8 cellular contexts compared by ENCODE assay signal in genomic region chr11:57668467-57668890, GRCh38. TPM values are rescaled to one million over a fixed set of nuclear protein-coding genes. Genes with fewer than 3 reads are reported as not detected.
DNase-seq lines count a peak whose midpoint lies in the region; ATAC-seq and TF ChIP-seq lines count a peak whose summit lies in the region.

No MANE protein-coding gene starts in this region.

- ATAC-seq in GM19328 (IDR thresholded peaks at IDR 0.05; ENCODE audit: unreplicated experiment), result peak; percentile 1

- peaks cover 3% of the 10 kb centered on the region for H3K4me1 ChIP-seq in iPS-15b (ENCODE audit: control insufficient read depth, insufficient read depth, low read length)

- H3K4me3 ChIP-seq in BJ (ENCODE audit: low read depth, low read length) (peak overlapping the region; percentile 83), iPS-15b (ENCODE audit: low read depth, low read length) (peak overlapping the region; percentile 97)

- H3K4me3 Mint-ChIP-seq in activated naive CD8-positive, alpha-beta T cell, result peak overlapping the region; percentile 96

- H3K27me3 ChIP-seq in BJ (ENCODE audit: control insufficient read depth, insufficient read depth, low read length), result no peaks in the 10 kb centered on the region
- no peaks in the 10 kb centered on the region for H3K27me3 ChIP-seq in iPS-15b (ENCODE audit: control insufficient read depth, insufficient read depth, low read length)

- no peak for TF ChIP-seq CTCF in BJ (IDR thresholded peaks at IDR 0.05; ENCODE audit: insufficient read depth, low read depth, low read length)

- H3K9ac ChIP-seq in iPS-15b (ENCODE audit: low read depth, low read length), result peak overlapping the region; percentile 100

- H3K9me3 Mint-ChIP-seq in activated naive CD8-positive, alpha-beta T cell (ENCODE audit: low read depth), result no peaks in the 10 kb centered on the region

- H3K4me1 Mint-ChIP-seq in activated naive CD8-positive, alpha-beta T cell (ENCODE audit: low read depth), result peaks cover 55% of the 10 kb centered on the region

- peak overlapping the region; percentile 100 for H3K27ac Mint-ChIP-seq in activated naive CD8-positive, alpha-beta T cell

- H3K27me3 Mint-ChIP-seq in activated naive CD8-positive, alpha-beta T cell, result no peaks in the 10 kb centered on the region

- DNase-seq in BJ (ENCODE audit: low read depth) (no peak), KG1 (lab: John Stamatoyannopoulos, UW) (peak; percentile 39), NCI-H1694 treated with DMSO at 0.1 percent for 48 hours (lab: John Stamatoyannopoulos, UW) (no peak), DMS114 treated with DMSO at 0.1 percent for 48 hours (lab: John Stamatoyannopoulos, UW; ENCODE audit: unreplicated experiment) (no peak)
- peak in 4 of 6 experiments; percentile 16 to 74 (median 44) for DNase-seq in stimulated activated naive CD4-positive, alpha-beta T cell (lab: John Stamatoyannopoulos, UW)

- H3K9me3 ChIP-seq in iPS-15b (ENCODE audit: control insufficient read depth, insufficient read depth, low read length), result no peaks in the 10 kb centered on the region

- H3K36me3 ChIP-seq in BJ (ENCODE audit: control insufficient read depth, insufficient read depth, low read length) (peaks cover 1% of the 10 kb centered on the region; the same call in 1 of the 2 replicates), iPS-15b (ENCODE audit: control insufficient read depth, insufficient read depth, low read length) (no peaks in the 10 kb centered on the region)

- POLR2A ChIA-PET in BJ (lab: Charles Lee), result no interaction called here

- CTCF ChIA-PET in BJ (lab: Yijun Ruan, JAX), result interaction anchor here (3.0 kb wide), 1 partner anchor 24 kb away, joined by 8 read pairs; no protein-coding TSS in a partner anchor

- H3K36me3 Mint-ChIP-seq in activated naive CD8-positive, alpha-beta T cell, result peaks cover 3% of the 10 kb centered on the region

RNA-seq across cellular contexts. Expression of gene ZDHHC5, which starts 0.6 kb away (rescaled TPM):
- 61.4 and 76.7 TPM in 2 replicates for polyA plus RNA-seq in BJ (2011; rRNA removed)
- 69.2 and 80.3 TPM in 2 replicates for polyA minus RNA-seq in BJ (2011; rRNA and poly(A)+ RNA removed)

RNA-seq across cellular contexts. Expression of gene CLP1, which starts 10.9 kb away (rescaled TPM):
- polyA plus RNA-seq in BJ (2011; rRNA removed), result 19.0 and 19.6 TPM in 2 replicates
- 6.2 and 13.7 TPM in 2 replicates for polyA minus RNA-seq in BJ (2011; rRNA and poly(A)+ RNA removed)

RNA-seq across cellular contexts. Expression of gene YPEL4, which starts 18.8 kb away (rescaled TPM):
- 0.26 TPM in 2 replicates for polyA plus RNA-seq in BJ (2011; rRNA removed)
- polyA minus RNA-seq in BJ (2011; rRNA and poly(A)+ RNA removed), result 0.28 and 0.31 TPM in 2 replicates

RNA-seq across cellular contexts. Expression of gene MED19, which starts 43.5 kb away (rescaled TPM):
- 25.9 and 28.4 TPM in 2 replicates for polyA plus RNA-seq in BJ (2011; rRNA removed)
- polyA minus RNA-seq in BJ (2011; rRNA and poly(A)+ RNA removed), result 5.3 and 8.1 TPM in 2 replicates

RNA-seq across cellular contexts. Expression of gene TMX2, which starts 43.9 kb away (rescaled TPM):
- polyA plus RNA-seq in BJ (2011; rRNA removed), result 96.7 and 116 TPM in 2 replicates
- polyA minus RNA-seq in BJ (2011; rRNA and poly(A)+ RNA removed), result 57.6 and 121 TPM in 2 replicates

Comparison
In these comparisons a context has a peak if more than half of its experiments do, and no peak if none do; other contexts are left out.
1. DNase-seq: peak in KG1 (single experiment) and stimulated activated naive CD4-positive, alpha-beta T cell (4 of 6); none in BJ (single experiment), NCI-H1694 treated with DMSO at 0.1 percent for 48 hours (single experiment) and DMS114 treated with DMSO at 0.1 percent for 48 hours (single experiment).